1 cellular context compared by ENCODE assay signal in the genomic region with DNA sequence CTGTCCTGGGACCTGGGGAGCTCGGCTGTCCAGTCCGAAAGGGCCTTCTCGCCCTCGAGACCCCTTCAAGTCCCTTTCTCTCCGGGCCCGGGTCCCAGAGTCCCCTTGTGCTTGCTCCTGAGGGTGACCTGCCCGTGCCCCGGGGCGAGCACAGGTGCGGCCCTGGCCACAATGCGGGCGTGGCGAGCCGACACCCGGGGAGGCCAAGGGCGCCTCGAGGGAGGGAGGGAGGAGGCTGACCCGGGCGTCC.
TF ChIP-seq lines count a peak whose summit lies in the region.

No MANE protein-coding gene starts in this region.

TF ChIP-seq in HepG2, 621 proteins besides CTCF, POLR2A, EP300 and RAD21 (continued from another document):
- TF ChIP-seq TBP (CRISPR knock-in tag; IDR thresholded peaks at IDR 0.05): no peak
- no peak for TF ChIP-seq MAFF (IDR thresholded peaks at IDR 0.05; ENCODE audit: low read depth, low read length)
- TF ChIP-seq AHDC1 (CRISPR knock-in tag; IDR thresholded peaks at IDR 0.05; ENCODE audit: borderline replicate concordance): peak; percentile 32; the same call in 1 of the 2 replicates
- TF ChIP-seq YEATS2 (CRISPR knock-in tag; IDR thresholded peaks at IDR 0.05; ENCODE audit: borderline replicate concordance): 0 out of 2 replicates have a peak, but pooled peaks have one; percentile 6
- 0 out of 2 replicates have a peak, but pooled peaks have one; percentile 19 for TF ChIP-seq ZNF317 (CRISPR knock-in tag; IDR thresholded peaks at IDR 0.05)
- TF ChIP-seq MED8 (CRISPR knock-in tag; IDR thresholded peaks at IDR 0.05; ENCODE audit: insufficient replicate concordance): no peak
- TF ChIP-seq ZNF30 (CRISPR knock-in tag; IDR thresholded peaks at IDR 0.05): no peak
- TF ChIP-seq ZNF431 (CRISPR knock-in tag; IDR thresholded peaks at IDR 0.05; ENCODE audit: borderline replicate concordance, low read depth): 0 out of 2 replicates have a peak, but pooled peaks have one; percentile 1
- TF ChIP-seq LCORL (IDR thresholded peaks at IDR 0.05): no peak
- 0 out of 2 replicates have a peak, but pooled peaks have one; percentile 64 for TF ChIP-seq LCORL (CRISPR knock-in tag; IDR thresholded peaks at IDR 0.05)
- peak; percentile 45 for TF ChIP-seq ZFX (CRISPR knock-in tag; IDR thresholded peaks at IDR 0.05; ENCODE audit: low read depth)
- TF ChIP-seq ZMYM3 (CRISPR knock-in tag; IDR thresholded peaks at IDR 0.05): peak; percentile 21; the same call in 1 of the 2 replicates
- no peak for TF ChIP-seq SMAD9 (CRISPR knock-in tag; IDR thresholded peaks at IDR 0.05)
- TF ChIP-seq HOXA7 (CRISPR knock-in tag; IDR thresholded peaks at IDR 0.05): no peak
- TF ChIP-seq YEATS4 (CRISPR knock-in tag; IDR thresholded peaks at IDR 0.05; ENCODE audit: borderline replicate concordance): no peak
- TF ChIP-seq, protein P1, sequence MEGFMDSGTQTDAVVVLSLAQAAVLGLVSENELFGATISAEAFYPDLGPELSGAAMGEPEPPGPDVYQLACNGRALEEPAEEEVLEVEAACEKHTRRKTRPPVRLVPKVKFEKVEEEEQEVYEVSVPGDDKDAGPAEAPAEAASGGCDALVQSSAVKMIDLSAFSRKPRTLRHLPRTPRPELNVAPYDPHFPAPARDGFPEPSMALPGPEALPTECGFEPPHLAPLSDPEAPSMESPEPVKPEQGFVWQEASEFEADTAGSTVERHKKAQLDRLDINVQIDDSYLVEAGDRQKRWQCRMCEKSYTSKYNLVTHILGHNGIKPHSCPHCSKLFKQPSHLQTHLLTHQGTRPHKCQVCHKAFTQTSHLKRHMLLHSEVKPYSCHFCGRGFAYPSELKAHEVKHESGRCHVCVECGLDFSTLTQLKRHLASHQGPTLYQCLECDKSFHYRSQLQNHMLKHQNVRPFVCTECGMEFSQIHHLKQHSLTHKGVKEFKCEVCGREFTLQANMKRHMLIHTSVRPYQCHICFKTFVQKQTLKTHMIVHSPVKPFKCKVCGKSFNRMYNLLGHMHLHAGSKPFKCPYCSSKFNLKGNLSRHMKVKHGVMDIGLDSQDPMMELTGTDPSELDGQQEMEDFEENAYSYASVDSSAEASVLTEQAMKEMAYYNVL (CRISPR knock-in tag; IDR thresholded peaks at IDR 0.05; ENCODE audit: borderline replicate concordance): peak; percentile 24; the same call in 1 of the 2 replicates
- TF ChIP-seq, protein P2, sequence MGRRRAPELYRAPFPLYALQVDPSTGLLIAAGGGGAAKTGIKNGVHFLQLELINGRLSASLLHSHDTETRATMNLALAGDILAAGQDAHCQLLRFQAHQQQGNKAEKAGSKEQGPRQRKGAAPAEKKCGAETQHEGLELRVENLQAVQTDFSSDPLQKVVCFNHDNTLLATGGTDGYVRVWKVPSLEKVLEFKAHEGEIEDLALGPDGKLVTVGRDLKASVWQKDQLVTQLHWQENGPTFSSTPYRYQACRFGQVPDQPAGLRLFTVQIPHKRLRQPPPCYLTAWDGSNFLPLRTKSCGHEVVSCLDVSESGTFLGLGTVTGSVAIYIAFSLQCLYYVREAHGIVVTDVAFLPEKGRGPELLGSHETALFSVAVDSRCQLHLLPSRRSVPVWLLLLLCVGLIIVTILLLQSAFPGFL (CRISPR knock-in tag; IDR thresholded peaks at IDR 0.05): no peak
- no peak for TF ChIP-seq MIER2 (CRISPR knock-in tag; IDR thresholded peaks at IDR 0.05)
